1 cellular context compared by ENCODE assay signal in the genomic region with DNA sequence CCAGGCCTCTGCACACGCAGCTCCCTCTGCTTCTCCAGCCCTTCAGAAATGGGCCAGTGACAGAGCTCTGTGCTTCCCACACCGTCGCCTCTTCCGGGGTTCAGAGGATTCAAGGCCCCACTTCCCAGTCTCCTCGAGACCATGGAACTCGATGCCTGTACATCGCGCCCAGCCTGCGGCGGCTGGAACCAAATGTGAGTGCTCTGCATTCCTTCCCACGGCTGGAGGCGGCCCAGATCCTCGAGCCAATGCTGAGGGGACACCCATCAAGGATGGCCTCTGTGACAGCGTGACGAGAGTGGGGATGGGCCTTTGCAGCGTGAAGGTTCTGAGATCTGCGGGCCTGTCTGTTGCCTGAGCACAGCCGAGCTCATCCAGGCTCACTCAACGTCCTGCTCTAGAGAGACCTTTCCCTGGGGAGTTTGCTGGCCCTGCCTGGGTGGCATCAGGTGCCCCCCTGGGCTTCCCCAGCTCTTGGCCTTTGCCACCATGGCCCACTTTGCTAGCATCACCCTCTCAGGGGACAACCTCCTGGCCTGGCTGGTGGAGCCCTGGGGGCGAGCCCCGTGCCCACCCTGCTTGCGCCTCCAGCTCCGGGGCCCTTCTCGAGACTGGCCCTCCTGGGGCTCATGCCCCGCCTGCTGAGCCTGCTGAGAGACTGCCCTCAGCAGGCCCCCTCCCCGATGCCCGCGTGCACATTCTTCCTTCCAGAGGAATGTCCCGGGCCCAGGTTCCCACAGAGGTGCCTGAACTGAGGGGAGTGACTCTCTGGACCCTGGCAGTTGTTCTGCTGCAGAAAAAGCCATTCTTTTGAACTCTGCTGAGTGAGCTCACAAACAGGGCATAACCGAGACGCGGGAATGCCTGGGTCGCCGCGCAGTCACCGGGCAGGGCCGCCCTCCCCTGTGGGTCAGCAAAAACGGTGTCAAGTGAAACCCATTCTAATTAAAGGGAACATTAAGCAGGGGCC.
TF ChIP-seq lines count a peak whose summit lies in the region.

No MANE protein-coding gene starts in this region.

TF ChIP-seq in GM23338, 12 proteins besides CTCF, POLR2A, EP300 and RAD21:
- TF ChIP-seq, protein P1, sequence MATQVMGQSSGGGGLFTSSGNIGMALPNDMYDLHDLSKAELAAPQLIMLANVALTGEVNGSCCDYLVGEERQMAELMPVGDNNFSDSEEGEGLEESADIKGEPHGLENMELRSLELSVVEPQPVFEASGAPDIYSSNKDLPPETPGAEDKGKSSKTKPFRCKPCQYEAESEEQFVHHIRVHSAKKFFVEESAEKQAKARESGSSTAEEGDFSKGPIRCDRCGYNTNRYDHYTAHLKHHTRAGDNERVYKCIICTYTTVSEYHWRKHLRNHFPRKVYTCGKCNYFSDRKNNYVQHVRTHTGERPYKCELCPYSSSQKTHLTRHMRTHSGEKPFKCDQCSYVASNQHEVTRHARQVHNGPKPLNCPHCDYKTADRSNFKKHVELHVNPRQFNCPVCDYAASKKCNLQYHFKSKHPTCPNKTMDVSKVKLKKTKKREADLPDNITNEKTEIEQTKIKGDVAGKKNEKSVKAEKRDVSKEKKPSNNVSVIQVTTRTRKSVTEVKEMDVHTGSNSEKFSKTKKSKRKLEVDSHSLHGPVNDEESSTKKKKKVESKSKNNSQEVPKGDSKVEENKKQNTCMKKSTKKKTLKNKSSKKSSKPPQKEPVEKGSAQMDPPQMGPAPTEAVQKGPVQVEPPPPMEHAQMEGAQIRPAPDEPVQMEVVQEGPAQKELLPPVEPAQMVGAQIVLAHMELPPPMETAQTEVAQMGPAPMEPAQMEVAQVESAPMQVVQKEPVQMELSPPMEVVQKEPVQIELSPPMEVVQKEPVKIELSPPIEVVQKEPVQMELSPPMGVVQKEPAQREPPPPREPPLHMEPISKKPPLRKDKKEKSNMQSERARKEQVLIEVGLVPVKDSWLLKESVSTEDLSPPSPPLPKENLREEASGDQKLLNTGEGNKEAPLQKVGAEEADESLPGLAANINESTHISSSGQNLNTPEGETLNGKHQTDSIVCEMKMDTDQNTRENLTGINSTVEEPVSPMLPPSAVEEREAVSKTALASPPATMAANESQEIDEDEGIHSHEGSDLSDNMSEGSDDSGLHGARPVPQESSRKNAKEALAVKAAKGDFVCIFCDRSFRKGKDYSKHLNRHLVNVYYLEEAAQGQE (IDR thresholded peaks at IDR 0.05; ENCODE audit: unreplicated experiment) = no peak
- TF ChIP-seq, protein P2, sequence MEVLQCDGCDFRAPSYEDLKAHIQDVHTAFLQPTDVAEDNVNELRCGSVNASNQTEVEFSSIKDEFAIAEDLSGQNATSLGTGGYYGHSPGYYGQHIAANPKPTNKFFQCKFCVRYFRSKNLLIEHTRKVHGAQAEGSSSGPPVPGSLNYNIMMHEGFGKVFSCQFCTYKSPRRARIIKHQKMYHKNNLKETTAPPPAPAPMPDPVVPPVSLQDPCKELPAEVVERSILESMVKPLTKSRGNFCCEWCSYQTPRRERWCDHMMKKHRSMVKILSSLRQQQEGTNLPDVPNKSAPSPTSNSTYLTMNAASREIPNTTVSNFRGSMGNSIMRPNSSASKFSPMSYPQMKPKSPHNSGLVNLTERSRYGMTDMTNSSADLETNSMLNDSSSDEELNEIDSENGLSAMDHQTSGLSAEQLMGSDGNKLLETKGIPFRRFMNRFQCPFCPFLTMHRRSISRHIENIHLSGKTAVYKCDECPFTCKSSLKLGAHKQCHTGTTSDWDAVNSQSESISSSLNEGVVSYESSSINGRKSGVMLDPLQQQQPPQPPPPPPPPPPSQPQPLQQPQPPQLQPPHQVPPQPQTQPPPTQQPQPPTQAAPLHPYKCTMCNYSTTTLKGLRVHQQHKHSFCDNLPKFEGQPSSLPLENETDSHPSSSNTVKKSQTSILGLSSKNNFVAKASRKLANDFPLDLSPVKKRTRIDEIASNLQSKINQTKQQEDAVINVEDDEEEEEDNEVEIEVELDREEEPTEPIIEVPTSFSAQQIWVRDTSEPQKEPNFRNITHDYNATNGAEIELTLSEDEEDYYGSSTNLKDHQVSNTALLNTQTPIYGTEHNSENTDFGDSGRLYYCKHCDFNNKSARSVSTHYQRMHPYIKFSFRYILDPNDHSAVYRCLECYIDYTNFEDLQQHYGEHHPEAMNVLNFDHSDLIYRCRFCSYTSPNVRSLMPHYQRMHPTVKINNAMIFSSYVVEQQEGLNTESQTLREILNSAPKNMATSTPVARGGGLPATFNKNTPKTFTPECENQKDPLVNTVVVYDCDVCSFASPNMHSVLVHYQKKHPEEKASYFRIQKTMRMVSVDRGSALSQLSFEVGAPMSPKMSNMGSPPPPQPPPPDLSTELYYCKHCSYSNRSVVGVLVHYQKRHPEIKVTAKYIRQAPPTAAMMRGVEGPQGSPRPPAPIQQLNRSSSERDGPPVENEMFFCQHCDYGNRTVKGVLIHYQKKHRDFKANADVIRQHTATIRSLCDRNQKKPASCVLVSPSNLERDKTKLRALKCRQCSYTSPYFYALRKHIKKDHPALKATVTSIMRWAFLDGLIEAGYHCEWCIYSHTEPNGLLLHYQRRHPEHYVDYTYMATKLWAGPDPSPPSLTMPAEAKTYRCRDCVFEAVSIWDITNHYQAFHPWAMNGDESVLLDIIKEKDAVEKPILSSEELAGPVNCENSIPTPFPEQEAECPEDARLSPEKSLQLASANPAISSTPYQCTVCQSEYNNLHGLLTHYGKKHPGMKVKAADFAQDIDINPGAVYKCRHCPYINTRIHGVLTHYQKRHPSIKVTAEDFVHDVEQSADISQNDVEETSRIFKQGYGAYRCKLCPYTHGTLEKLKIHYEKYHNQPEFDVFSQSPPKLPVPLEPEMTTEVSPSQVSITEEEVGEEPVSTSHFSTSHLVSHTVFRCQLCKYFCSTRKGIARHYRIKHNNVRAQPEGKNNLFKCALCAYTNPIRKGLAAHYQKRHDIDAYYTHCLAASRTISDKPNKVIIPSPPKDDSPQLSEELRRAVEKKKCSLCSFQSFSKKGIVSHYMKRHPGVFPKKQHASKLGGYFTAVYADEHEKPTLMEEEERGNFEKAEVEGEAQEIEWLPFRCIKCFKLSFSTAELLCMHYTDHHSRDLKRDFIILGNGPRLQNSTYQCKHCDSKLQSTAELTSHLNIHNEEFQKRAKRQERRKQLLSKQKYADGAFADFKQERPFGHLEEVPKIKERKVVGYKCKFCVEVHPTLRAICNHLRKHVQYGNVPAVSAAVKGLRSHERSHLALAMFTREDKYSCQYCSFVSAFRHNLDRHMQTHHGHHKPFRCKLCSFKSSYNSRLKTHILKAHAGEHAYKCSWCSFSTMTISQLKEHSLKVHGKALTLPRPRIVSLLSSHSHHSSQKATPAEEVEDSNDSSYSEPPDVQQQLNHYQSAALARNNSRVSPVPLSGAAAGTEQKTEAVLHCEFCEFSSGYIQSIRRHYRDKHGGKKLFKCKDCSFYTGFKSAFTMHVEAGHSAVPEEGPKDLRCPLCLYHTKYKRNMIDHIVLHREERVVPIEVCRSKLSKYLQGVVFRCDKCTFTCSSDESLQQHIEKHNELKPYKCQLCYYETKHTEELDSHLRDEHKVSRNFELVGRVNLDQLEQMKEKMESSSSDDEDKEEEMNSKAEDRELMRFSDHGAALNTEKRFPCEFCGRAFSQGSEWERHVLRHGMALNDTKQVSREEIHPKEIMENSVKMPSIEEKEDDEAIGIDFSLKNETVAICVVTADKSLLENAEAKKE (CRISPR knock-in tag; IDR thresholded peaks at IDR 0.05) = no peak
- TF ChIP-seq EZH2phosphoT487 (IDR thresholded peaks at IDR 0.05; ENCODE audit: unreplicated experiment) = no peak
TF ChIP-seq in GM23338: peak in this region for 0.
